9 cellular contexts compared by ENCODE assay signal in the genomic region with DNA sequence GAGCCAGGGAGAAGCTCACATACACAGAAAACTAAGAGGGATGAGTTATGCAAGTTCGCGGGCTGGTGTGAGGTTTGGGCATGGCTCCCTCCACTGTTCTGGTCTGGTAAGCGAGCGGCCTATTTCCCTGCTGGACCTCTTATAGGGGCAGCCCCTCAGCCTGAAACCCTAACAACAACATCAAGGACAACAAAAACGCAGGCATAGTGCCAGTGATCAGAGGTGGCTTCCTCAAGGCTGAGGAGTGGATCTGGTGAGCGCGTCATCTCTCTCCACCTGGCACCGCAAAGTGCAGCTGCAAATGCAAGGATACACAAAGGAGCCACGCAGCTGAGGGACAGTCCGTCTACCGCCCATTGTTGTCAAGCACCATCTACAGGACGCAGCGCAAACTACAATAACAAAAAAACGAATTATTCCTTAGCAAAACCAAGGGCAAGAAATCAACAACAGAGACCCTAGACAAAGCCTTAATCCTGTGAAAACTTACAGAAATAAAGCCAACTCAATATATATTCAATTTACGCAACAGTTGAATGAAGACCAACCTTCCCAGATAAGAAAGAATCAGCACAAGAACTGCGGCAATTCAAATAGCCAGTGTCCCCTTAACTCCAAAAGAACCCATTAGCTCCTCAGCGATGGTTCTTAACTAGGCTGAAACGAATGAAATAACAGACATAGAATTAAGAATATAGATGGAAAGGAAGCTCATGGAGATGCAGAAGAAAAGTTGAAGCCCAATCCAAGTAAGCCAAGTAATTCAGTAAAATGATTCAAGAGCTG. TPM values are rescaled to one million over a fixed set of nuclear protein-coding genes. Genes with fewer than 3 reads are reported as not detected.
A peak's percentile ranks its signal among the peaks of the same experiment; 100 is the strongest.
DNase-seq lines count a peak whose midpoint lies in the region; ATAC-seq, FAIRE-seq and TF ChIP-seq lines count a peak whose summit lies in the region.
"Had no signal": no experiment of that assay in that cellular context is flagged by ENCODE, and none has a peak within 500 bp of the region (broad histone marks: within the 10 kb centered on the region; RNA-seq: fewer than 3 reads in every experiment).

No MANE protein-coding gene starts in this region.

- no peaks in the 10 kb centered on the region; a peak in 1 of 5 replicates for H3K27me3 ChIP-seq in K562 (ENCODE audit: control insufficient read depth in 2 of 2, insufficient read depth in 2 of 2, low read length in 2 of 2)

- H3K4me2 ChIP-seq in K562 (ENCODE audit: insufficient read depth, low read length), result peak overlapping the region; percentile 85

- peaks cover 12% of the 10 kb centered on the region for H3K27me3 Mint-ChIP-seq in type B pancreatic cell

- in situ Hi-C loops in K562 (cut with MboI), result no loop called here

- DNase-seq in NCI-H2196 (lab: John Stamatoyannopoulos, UW; ENCODE audit: unreplicated experiment), result peak; percentile 33
- no peak for DNase-seq in NCI-H2196 treated with DMSO at 0.1 percent for 48 hours (lab: John Stamatoyannopoulos, UW; ENCODE audit: unreplicated experiment)
- DNase-seq in NCI-H1105 (lab: John Stamatoyannopoulos, UW), result peak; percentile 49
- peak; percentile 11 to 77 (median 34) for DNase-seq in K562 (ENCODE audit: extremely low read depth in 1 of 4, low spot score in 3 of 4)
- no peak for DNase-seq in type B pancreatic cell (ENCODE audit: extremely low spot score, unreplicated experiment)
- DNase-seq in stimulated activated CD4-positive, alpha-beta T cell treated with anti-CD3 and anti-CD28 coated beads, Interleukin-2, amount 100 ng/mL, for 24 hours, result no peak
- no peak for DNase-seq in HPDE6-E6E7 (ENCODE audit: extremely low spot score)
- no peak for DNase-seq in Ammon's horn (ENCODE audit: low spot score)

- H3K9me1 ChIP-seq in K562 (ENCODE audit: control insufficient read depth, insufficient read depth, low read length), result no peaks in the 10 kb centered on the region

- H3K4me3 Mint-ChIP-seq in type B pancreatic cell, result no peak overlapping the region

- TF ChIP-seq CTCF in K562 (IDR thresholded peaks at IDR 0.05 in 2 of 3, conservative IDR thresholded peaks at IDR 0.05 in 1 of 3; ENCODE audit: insufficient read depth in 2 of 3, low read depth in 1 of 3, low read length in 3 of 3), result peak; percentile 62 to 86 (median 74)
- peak; percentile 70 for TF ChIP-seq CTCF in type B pancreatic cell (conservative IDR thresholded peaks at IDR 0.05)

- TF ChIP-seq POLR2A in K562 (conservative IDR thresholded peaks at IDR 0.05), result no peak

- POLR2A ChIA-PET in K562 (lab: Yijun Ruan, JAX), result interaction anchor here (0.5 to 1.2 kb wide), 6 partner anchors 12 to 582 kb away, joined by 3 to 6 read pairs (median 3); a partner anchor contains a TSS

- no peaks in the 10 kb centered on the region for H3K79me2 ChIP-seq in K562 (ENCODE audit: control insufficient read depth, insufficient read depth, low read length)

- H3K9me3 ChIP-seq in K562 (replicated peaks; ENCODE audit: control insufficient read depth, insufficient read depth, low read depth, low read length), result no peaks in the 10 kb centered on the region

- 0 out of 2 replicates have a peak overlapping the region, but pooled peaks have one; percentile 18 for H3K4me3 ChIP-seq in K562

- no peaks in the 10 kb centered on the region for H4K20me1 ChIP-seq in K562 (replicated peaks; ENCODE audit: control insufficient read depth, insufficient read depth, low read length)

- H3K36me3 ChIP-seq in K562 (ENCODE audit: control insufficient read depth, insufficient read depth, low read length), result no peaks in the 10 kb centered on the region

- no peak overlapping the region for H3K27ac Mint-ChIP-seq in type B pancreatic cell

- CTCF ChIA-PET in K562 (lab: Yijun Ruan, JAX; ENCODE audit: low intra/inter-chr PET ratio), result interaction anchor here (0.7 to 1.7 kb wide), 6 partner anchors 16 to 499 kb away, joined by 3 to 15 read pairs (median 4); no protein-coding TSS in a partner anchor

- peak; percentile 97 for ATAC-seq in K562

- H3K9me3 Mint-ChIP-seq in type B pancreatic cell, result no peaks in the 10 kb centered on the region

- H3K4me1 ChIP-seq in K562 (replicated peaks in 1 of 2; ENCODE audit: control insufficient read depth in 2 of 2, insufficient read depth in 2 of 2, low read length in 2 of 2), result peaks cover 0 to 8% of the 10 kb centered on the region in 2 experiments; a peak in 2 of 5 replicates

- H3K9ac ChIP-seq in K562 (ENCODE audit: insufficient read depth in 1 of 2, low read depth in 2 of 2, low read length in 2 of 2), result peak overlapping the region in 1 of 2 experiments; percentile 75; a peak in 1 of 4 replicates

- peak overlapping the region; percentile 92 for H2AFZ ChIP-seq in K562 (ENCODE audit: low read depth, low read length)

- TF ChIP-seq RAD21 in K562 (CRISPR knock-in tag; conservative IDR thresholded peaks at IDR 0.05 in 1 of 2, IDR thresholded peaks at IDR 0.05 in 1 of 2), result peak; percentile 82 to 83; a peak in 3 of 4 replicates

- H3K36me3 Mint-ChIP-seq in type B pancreatic cell, result no peaks in the 10 kb centered on the region

- BruUV-seq in K562 (replicated peaks; lab: Mats Ljungman, UMichigan), result no TSS peak

- H3K27ac ChIP-seq in K562 (ENCODE audit: extremely low read depth, low read depth, low read length), result no peak overlapping the region

- no peaks in the 10 kb centered on the region for H3K4me1 Mint-ChIP-seq in type B pancreatic cell (ENCODE audit: unreplicated experiment)

- intact Hi-C loops in K562 (cut with micrococcal nuclease), result loop anchor here (1.0 to 5.0 kb wide), 5 partner anchors 108 to 579 kb away; no protein-coding TSS in a partner anchor

- WGBS in K562 (ENCODE audit: insufficient coverage, low coverage, missing lambda C conversion rate), result 5% methylated on average over 18 of the region's 18 CpGs

- TF ChIP-seq EP300 in K562 (IDR thresholded peaks at IDR 0.05; ENCODE audit: low read length), result no peak

- FAIRE-seq in K562 (lab: Jason Lieb, UNC), result peak; percentile 86

TF ChIP-seq in K562, 482 proteins besides CTCF, POLR2A, EP300 and RAD21 (continues in another document):
- TF ChIP-seq CREM (IDR thresholded peaks at IDR 0.05; ENCODE audit: low read depth) (peak; percentile 51), NBN (IDR thresholded peaks at IDR 0.05; ENCODE audit: low read depth) (peak; percentile 27; the same call in 1 of the 2 replicates), STAG1 (CRISPR knock-in tag; IDR thresholded peaks at IDR 0.05; ENCODE audit: borderline replicate concordance) (peak; percentile 58; the same call in 1 of the 2 replicates), CXXC5 (CRISPR knock-in tag; IDR thresholded peaks at IDR 0.05) (peak; percentile 33), SLC30A9 (CRISPR knock-in tag; IDR thresholded peaks at IDR 0.05) (no peak), ZNF24 (IDR thresholded peaks at IDR 0.05) (peak; percentile 27; the same call in 1 of the 2 replicates), RCOR1 (IDR thresholded peaks at IDR 0.05; ENCODE audit: borderline replicate concordance in 1 of 2, low read depth in 2 of 2, low read length in 2 of 2) (0 out of 4 replicates have a peak, but pooled peaks of 1 of the 2 experiments have one; percentile 43)
- TF ChIP-seq, protein P1, sequence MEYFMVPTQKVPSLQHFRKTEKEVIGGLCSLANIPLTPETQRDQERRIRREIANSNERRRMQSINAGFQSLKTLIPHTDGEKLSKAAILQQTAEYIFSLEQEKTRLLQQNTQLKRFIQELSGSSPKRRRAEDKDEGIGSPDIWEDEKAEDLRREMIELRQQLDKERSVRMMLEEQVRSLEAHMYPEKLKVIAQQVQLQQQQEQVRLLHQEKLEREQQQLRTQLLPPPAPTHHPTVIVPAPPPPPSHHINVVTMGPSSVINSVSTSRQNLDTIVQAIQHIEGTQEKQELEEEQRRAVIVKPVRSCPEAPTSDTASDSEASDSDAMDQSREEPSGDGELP (CRISPR knock-in tag; IDR thresholded peaks at IDR 0.05; ENCODE audit: borderline replicate concordance), result peak; percentile 7; the same call in 1 of the 2 replicates

RNA-seq across cellular contexts. Expression of a gene that starts 9.2 kb away (rescaled TPM):
- not detected in 2 replicates for total RNA-seq in K562 (2011; cell fraction: chromatin; rRNA removed; ENCODE audit: low replicate concordance)
- total RNA-seq in K562 (2011; cell fraction: nucleolus; rRNA removed), result not detected in 2 replicates
- total RNA-seq in K562 (2011; cell fraction: nucleoplasm; rRNA removed), result not detected in 2 replicates
- not detected in 2 replicates for total RNA-seq in K562 (2014; rRNA removed)
- not detected in 2 replicates for total RNA-seq in K562 (2014; rRNA removed; fragmentation: Illumina TruSeq; extraction: Trizol)
- total RNA-seq in K562 (2015; rRNA removed; fragmentation: Illumina TruSeq; extraction: Trizol), result not detected in 2 replicates
- not detected in 2 replicates for total RNA-seq in K562 (2021)
- not detected in 2 replicates for polyA plus RNA-seq in K562 (2011; rRNA removed)
- not detected in 2 replicates for polyA plus RNA-seq in K562 (2011; cell fraction: cytosol; rRNA removed)
- not detected in 2 replicates for polyA plus RNA-seq in K562 (2011; cell fraction: nucleus; rRNA removed)
- not detected in 2 replicates for polyA plus RNA-seq in K562 (2012)
- not detected in 2 replicates for polyA plus RNA-seq in K562 (2014; fragmentation: Illumina TruSeq; extraction: Trizol)
- polyA plus RNA-seq in K562 (2014; fragmentation: Nextera tagmentation; extraction: Ambion mirVana), result not detected
- not detected in 2 replicates for polyA plus RNA-seq in K562 (2014; rRNA removed)
- polyA minus RNA-seq in K562 (2011; rRNA and poly(A)+ RNA removed), result not detected in 2 replicates
- polyA minus RNA-seq in K562 (2011; cell fraction: cytosol; rRNA and poly(A)+ RNA removed), result not detected in 2 replicates
- not detected in 2 replicates for polyA minus RNA-seq in K562 (2011; cell fraction: nucleus; rRNA and poly(A)+ RNA removed)
- not detected in 2 replicates for total RNA-seq in type B pancreatic cell (ENCODE audit: low replicate concordance)
- total RNA-seq: fibroblast of lung had no signal
- polyA plus RNA-seq: fibroblast of lung had no signal

RNA-seq across cellular contexts. Expression of a gene that starts 18.8 kb away (rescaled TPM):
- total RNA-seq in K562 (2011; cell fraction: chromatin; rRNA removed; ENCODE audit: low replicate concordance), result not detected in 2 replicates
- not detected in 2 replicates for total RNA-seq in K562 (2011; cell fraction: nucleolus; rRNA removed)
- total RNA-seq in K562 (2011; cell fraction: nucleoplasm; rRNA removed), result not detected in 2 replicates
- total RNA-seq in K562 (2014; rRNA removed) (not detected in 2 replicates), K562 (2014; rRNA removed; fragmentation: Illumina TruSeq; extraction: Trizol) (not detected in 2 replicates), K562 (2015; rRNA removed; fragmentation: Illumina TruSeq; extraction: Trizol) (not detected in 2 replicates), K562 (2021) (not detected in 2 replicates), type B pancreatic cell (ENCODE audit: low replicate concordance) (not detected in 2 replicates)
- polyA plus RNA-seq in K562 (2011; rRNA removed) (not detected in 2 replicates), K562 (2014; fragmentation: Illumina TruSeq; extraction: Trizol) (not detected in 2 replicates), K562 (2014; fragmentation: Nextera tagmentation; extraction: Ambion mirVana) (not detected), K562 (2014; rRNA removed) (not detected in 2 replicates)
- polyA plus RNA-seq in K562 (2011; cell fraction: cytosol; rRNA removed), result not detected in 2 replicates
- not detected in 2 replicates for polyA plus RNA-seq in K562 (2011; cell fraction: nucleus; rRNA removed)
- polyA plus RNA-seq in K562 (2012), result not detected in 2 replicates
- not detected in 2 replicates for polyA minus RNA-seq in K562 (2011; rRNA and poly(A)+ RNA removed)
- polyA minus RNA-seq in K562 (2011; cell fraction: cytosol; rRNA and poly(A)+ RNA removed), result not detected in 2 replicates
- polyA minus RNA-seq in K562 (2011; cell fraction: nucleus; rRNA and poly(A)+ RNA removed), result not detected in 2 replicates
- total RNA-seq: fibroblast of lung had no signal
- polyA plus RNA-seq: fibroblast of lung had no signal

Comparison
In these comparisons a context has a peak if more than half of its experiments do, and no peak if none do; other contexts are left out.
1. DNase-seq: peak in NCI-H2196 (single experiment), NCI-H1105 (single experiment) and K562 (4 of 4); none in NCI-H2196 treated with DMSO at 0.1 percent for 48 hours (single experiment), type B pancreatic cell (single experiment), stimulated activated CD4-positive, alpha-beta T cell treated with anti-CD3 and anti-CD28 coated beads, Interleukin-2, amount 100 ng/mL, for 24 hours (0 of 2), HPDE6-E6E7 (single experiment) and Ammon's horn (single experiment).